Comparison of ENCODE assay signal across 1 cellular context in genomic region chr11:108199446-108200321, GRCh38.
TF ChIP-seq lines count a peak whose summit lies in the region.

No MANE protein-coding gene starts in this region.

TF ChIP-seq in HepG2, 621 proteins besides CTCF, POLR2A, EP300 and RAD21 (continued from another document):
- TF ChIP-seq, protein P1, sequence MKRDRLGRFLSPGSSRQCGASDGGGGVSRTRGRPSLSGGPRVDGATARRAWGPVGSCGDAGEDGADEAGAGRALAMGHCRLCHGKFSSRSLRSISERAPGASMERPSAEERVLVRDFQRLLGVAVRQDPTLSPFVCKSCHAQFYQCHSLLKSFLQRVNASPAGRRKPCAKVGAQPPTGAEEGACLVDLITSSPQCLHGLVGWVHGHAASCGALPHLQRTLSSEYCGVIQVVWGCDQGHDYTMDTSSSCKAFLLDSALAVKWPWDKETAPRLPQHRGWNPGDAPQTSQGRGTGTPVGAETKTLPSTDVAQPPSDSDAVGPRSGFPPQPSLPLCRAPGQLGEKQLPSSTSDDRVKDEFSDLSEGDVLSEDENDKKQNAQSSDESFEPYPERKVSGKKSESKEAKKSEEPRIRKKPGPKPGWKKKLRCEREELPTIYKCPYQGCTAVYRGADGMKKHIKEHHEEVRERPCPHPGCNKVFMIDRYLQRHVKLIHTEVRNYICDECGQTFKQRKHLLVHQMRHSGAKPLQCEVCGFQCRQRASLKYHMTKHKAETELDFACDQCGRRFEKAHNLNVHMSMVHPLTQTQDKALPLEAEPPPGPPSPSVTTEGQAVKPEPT (CRISPR knock-in tag; IDR thresholded peaks at IDR 0.05; ENCODE audit: low read depth), result no peak
